In the genomic region with DNA sequence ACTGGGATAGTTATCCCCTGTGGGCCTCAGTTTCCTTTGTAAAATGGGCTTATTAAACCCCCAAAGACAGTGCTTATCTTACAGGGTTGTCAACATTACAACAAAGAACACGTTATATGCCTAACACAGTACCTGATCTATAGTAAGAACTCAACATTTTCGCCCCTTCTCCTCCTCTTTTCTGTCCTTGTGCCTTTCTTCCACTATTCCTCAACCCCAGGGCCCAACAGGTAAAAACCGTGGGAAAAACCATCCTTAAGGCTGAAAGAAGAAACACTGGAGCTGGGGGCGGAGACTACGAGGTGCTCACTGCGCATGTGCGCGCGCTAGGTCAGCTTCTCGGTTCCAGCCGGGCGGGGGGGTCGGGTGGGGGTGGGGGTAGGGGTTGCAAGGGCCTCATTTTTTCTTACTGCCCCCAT, we compare ENCODE assay signal across 8 cellular contexts. TPM values are rescaled to one million over a fixed set of nuclear protein-coding genes. Genes with fewer than 3 reads are reported as not detected.
DNase-seq lines count a peak whose midpoint lies in the region; ATAC-seq and TF ChIP-seq lines count a peak whose summit lies in the region.

No MANE protein-coding gene starts in this region.

- H3K4me3 ChIP-seq in left lung: peak overlapping the region; percentile 37 to 60

- no peaks in the 10 kb centered on the region for H3K36me3 ChIP-seq in left lung

- DNase-seq in RWPE1 (ENCODE audit: low spot score) (no peak), cerebellum (ENCODE audit: low spot score) (peak; percentile 78), left lung (no peak)
- peak; percentile 23 for DNase-seq in stimulated activated CD8-positive, alpha-beta memory T cell treated with anti-CD3 and anti-CD28 coated beads, Interleukin-12 subunit alpha, Interleukin-12 subunit beta, amount 100 ng/mL, for 24 hours (ENCODE audit: extremely low read depth)

- H3K27me3 ChIP-seq in left lung: no peaks in the 10 kb centered on the region

- POLR2A ChIA-PET in RWPE1 (lab: Yijun Ruan, JAX; ENCODE audit: low non-redundant PET): no interaction called here

- TF ChIP-seq CTCF in 22Rv1 (IDR thresholded peaks at IDR 0.05): no peak
- no peak for TF ChIP-seq CTCF in RWPE1 (conservative IDR thresholded peaks at IDR 0.05; ENCODE audit: low read depth)
- no peak for TF ChIP-seq CTCF in left lung (IDR thresholded peaks at IDR 0.05)

- no peaks in the 10 kb centered on the region for H3K9me3 ChIP-seq in left lung

- CTCF ChIA-PET in RWPE1 (lab: Yijun Ruan, JAX): no interaction called here

- intact Hi-C loops in left lung (cut with DNase I): no loop called here

- ATAC-seq in GM18511 (IDR thresholded peaks at IDR 0.05; ENCODE audit: unreplicated experiment) (peak; percentile 13), HG03565 (IDR thresholded peaks at IDR 0.05; ENCODE audit: unreplicated experiment) (peak; percentile 4), left lung (peak; percentile 72), GM19463 (IDR thresholded peaks at IDR 0.05; ENCODE audit: unreplicated experiment) (no peak)

- H3K27ac ChIP-seq in 22Rv1: peak overlapping the region; percentile 93
- H3K27ac ChIP-seq in RWPE1: peak overlapping the region; percentile 96
- H3K27ac ChIP-seq in left lung: peak overlapping the region; percentile 96

- H3K4me1 ChIP-seq in left lung: peaks cover 0 to 15% of the 10 kb centered on the region in 2 donors

RNA-seq across cellular contexts. Expression of a gene that starts 0.4 kb away (rescaled TPM):
- total RNA-seq in cerebellum: 48.0 TPM
- total RNA-seq in left lung: 10 to 100 TPM; 56.4 to 59.5 TPM

Comparison
In these comparisons a context has a peak if more than half of its experiments do, and no peak if none do; other contexts are left out.
1. DNase-seq: peak in cerebellum (single experiment) and stimulated activated CD8-positive, alpha-beta memory T cell treated with anti-CD3 and anti-CD28 coated beads, Interleukin-12 subunit alpha, Interleukin-12 subunit beta, amount 100 ng/mL, for 24 hours (single experiment); none in RWPE1 (single experiment) and left lung (0 of 2).
2. Peak in every context shown above with its lines, with median percentiles within 50 percentile points of each other: H3K27ac ChIP-seq.